1 cellular context compared by ENCODE assay signal in genomic region chr22:50244420-50245213, GRCh38.
TF ChIP-seq lines count a peak whose summit lies in the region.

TSS of gene TUBGCP6 (minus strand) at chr22:50245023. CDS start at chr22:50244459, 564 bp downstream.

TF ChIP-seq in A549, 52 proteins besides CTCF, POLR2A, EP300 and RAD21 (continued from another document):
- TF ChIP-seq REST (IDR thresholded peaks at IDR 0.05) (peak; percentile 38; the same call in 1 of the 2 replicates), NR3C1 (IDR thresholded peaks at IDR 0.05) (no peak), HMGXB4 (CRISPR knock-in tag; IDR thresholded peaks at IDR 0.05; ENCODE audit: borderline replicate concordance) (no peak), MAX (IDR thresholded peaks at IDR 0.05) (peak; percentile 93), HOXA7 (CRISPR knock-in tag; IDR thresholded peaks at IDR 0.05) (no peak)
TF ChIP-seq in A549: peak in this region for 8.
